ENCODE assay signal across 15 cellular contexts in the genomic region with DNA sequence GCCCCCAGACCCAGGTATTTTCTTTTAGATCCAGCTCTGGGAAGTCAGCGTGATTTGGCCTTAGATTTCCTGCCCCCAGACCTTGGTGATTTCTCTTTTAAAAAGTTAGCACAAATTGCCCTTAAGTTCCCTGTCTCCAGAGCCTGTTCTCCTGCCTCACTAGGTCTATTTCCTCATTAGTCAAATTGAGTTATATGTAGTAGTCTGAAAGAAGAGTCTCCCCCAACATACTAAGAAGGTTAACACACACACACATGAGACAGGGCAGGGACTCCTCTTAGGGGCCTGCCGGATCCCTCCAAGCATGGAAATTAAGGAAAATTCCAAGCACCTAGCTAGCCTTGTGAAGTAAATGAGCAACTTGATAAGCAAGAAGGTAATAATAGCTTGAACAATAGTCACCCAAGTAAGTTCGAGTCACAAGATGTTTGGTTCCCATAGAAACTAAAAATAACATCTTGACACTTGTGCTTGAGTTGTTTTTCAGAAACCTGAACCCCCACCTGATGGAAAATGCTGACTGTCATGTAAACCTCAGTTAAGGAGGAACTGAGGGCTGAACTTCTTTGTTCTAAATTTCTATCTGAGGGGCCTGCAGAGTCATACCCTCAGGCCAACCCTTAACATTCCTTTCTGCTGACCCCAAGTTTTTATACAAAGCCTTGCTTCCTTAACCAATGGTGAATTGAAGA. TPM values are rescaled to one million over a fixed set of nuclear protein-coding genes. Genes with fewer than 3 reads are reported as not detected.
A peak's percentile ranks its signal among the peaks of the same experiment; 100 is the strongest.
DNase-seq lines count a peak whose midpoint lies in the region; ATAC-seq and TF ChIP-seq lines count a peak whose summit lies in the region.
"Had no signal": no experiment of that assay in that cellular context is flagged by ENCODE, and none has a peak within 500 bp of the region (broad histone marks: within the 10 kb centered on the region; RNA-seq: fewer than 3 reads in every experiment).

No MANE protein-coding gene starts in this region.

- peaks cover 5% of the 10 kb centered on the region for H3K4me1 ChIP-seq in NT2/D1 (ENCODE audit: insufficient read depth, insufficient read length)
- H3K4me1 ChIP-seq in thyroid gland = no peaks in the 10 kb centered on the region

- H3K4me1 Mint-ChIP-seq in activated T-cell treated with anti-CD3 and anti-CD28 coated beads, Interleukin-2, amount 50 U/mL, for 4 hours (ENCODE audit: low read depth) = peaks cover 11% of the 10 kb centered on the region
- peaks cover 5% of the 10 kb centered on the region for H3K4me1 Mint-ChIP-seq in endothelial cell (ENCODE audit: unreplicated experiment)
- H3K4me1 Mint-ChIP-seq: activated naive CD8-positive, alpha-beta T cell treated with anti-CD3 and anti-CD28 coated beads, Interleukin-2, amount 10 ng/mL, durations not matched to agents 7 days and 5 days had no signal

- peaks cover 17% of the 10 kb centered on the region for H3K9me3 Mint-ChIP-seq in activated T-cell treated with anti-CD3 and anti-CD28 coated beads, Interleukin-2, amount 50 U/mL, for 4 hours
- no peaks in the 10 kb centered on the region for H3K9me3 Mint-ChIP-seq in endothelial cell (ENCODE audit: unreplicated experiment)

- H3K9me3 ChIP-seq in NT2/D1 (ENCODE audit: insufficient read depth, low read length) (peaks cover 11% of the 10 kb centered on the region), thyroid gland (no peaks in the 10 kb centered on the region)

- H3K27me3 ChIP-seq in NT2/D1 (ENCODE audit: insufficient read depth, insufficient read length) (no peaks in the 10 kb centered on the region), thyroid gland (no peaks in the 10 kb centered on the region)

- H3K27me3 Mint-ChIP-seq in activated T-cell treated with anti-CD3 and anti-CD28 coated beads, Interleukin-2, amount 50 U/mL, for 4 hours (ENCODE audit: low read depth) = no peaks in the 10 kb centered on the region
- peaks cover 4% of the 10 kb centered on the region for H3K27me3 Mint-ChIP-seq in endothelial cell (ENCODE audit: unreplicated experiment)
- H3K27me3 Mint-ChIP-seq: activated naive CD8-positive, alpha-beta T cell treated with anti-CD3 and anti-CD28 coated beads, Interleukin-2, amount 10 ng/mL, durations not matched to agents 7 days and 5 days had no signal

- no peak for DNase-seq in activated T-cell treated with anti-CD3 and anti-CD28 coated beads, Interleukin-2, amount 50 U/mL, for 4 hours
- no peak for DNase-seq in activated T-cell treated with anti-CD3 and anti-CD28 coated beads, Interleukin-2, amount 50 U/mL, for 1 hour
- DNase-seq in NT2/D1 (ENCODE audit: low read depth, low spot score) = peak; percentile 62
- DNase-seq in endothelial cell (ENCODE audit: low spot score) = no peak
- peak; percentile 87 for DNase-seq in renal cortical epithelial cell (ENCODE audit: low read depth)
- no peak for DNase-seq in central memory CD4-positive, alpha-beta T cell
- no peak for DNase-seq in thyroid gland
- DNase-seq in cerebellum (ENCODE audit: low spot score) = no peak
- DNase-seq: activated CD4-positive, alpha-beta T cell treated with anti-CD3 and anti-CD28 coated beads, Interleukin-2, amount 50 U/mL, for 1 hour; activated naive CD8-positive, alpha-beta T cell treated with anti-CD3 and anti-CD28 coated beads, Interleukin-2, amount 10 ng/mL, durations not matched to agents 7 days and 5 days; DND-41; foreskin melanocyte; KG1; NCI-H2171; OCI-M1 had no signal

- H3K36me3 ChIP-seq in NT2/D1 (ENCODE audit: insufficient read depth, insufficient read length, low read length) = peaks cover 34% of the 10 kb centered on the region
- peaks cover 0 to 6% of the 10 kb centered on the region in 2 donors for H3K36me3 ChIP-seq in thyroid gland

- H3K4me3 ChIP-seq in NT2/D1 (ENCODE audit: insufficient read length, low read depth) (no peak overlapping the region), thyroid gland (replicated peaks in 1 of 3) (no peak overlapping the region)

- ATAC-seq in activated T-cell treated with anti-CD3 and anti-CD28 coated beads, Interleukin-2, amount 50 U/mL, for 4 hours = peak; percentile 45 to 68

- no peak for TF ChIP-seq POLR2A in thyroid gland (IDR thresholded peaks at IDR 0.05)

- no peak overlapping the region for H3K27ac ChIP-seq in thyroid gland

- H3K36me3 Mint-ChIP-seq in activated T-cell treated with anti-CD3 and anti-CD28 coated beads, Interleukin-2, amount 50 U/mL, for 4 hours (ENCODE audit: insufficient read depth) = peaks cover 37% of the 10 kb centered on the region
- peaks cover 35% of the 10 kb centered on the region for H3K36me3 Mint-ChIP-seq in endothelial cell (ENCODE audit: low read depth, unreplicated experiment)

- intact Hi-C loops in thyroid gland (cut with DNase I) = no loop called here

- H3K4me3 Mint-ChIP-seq in activated T-cell treated with anti-CD3 and anti-CD28 coated beads, Interleukin-2, amount 50 U/mL, for 4 hours = no peak overlapping the region
- peak overlapping the region; percentile 16 for H3K4me3 Mint-ChIP-seq in endothelial cell (ENCODE audit: unreplicated experiment)
- H3K4me3 Mint-ChIP-seq: activated naive CD8-positive, alpha-beta T cell treated with anti-CD3 and anti-CD28 coated beads, Interleukin-2, amount 10 ng/mL, durations not matched to agents 7 days and 5 days had no signal

- H3K9ac ChIP-seq in NT2/D1 (ENCODE audit: insufficient read length, low read depth) = no peak overlapping the region

- WGBS in thyroid gland, 2 donors = 65 to 73% methylated on average over 3 of the region's 3 CpGs

- TF ChIP-seq CTCF in endothelial cell (IDR thresholded peaks at IDR 0.05; ENCODE audit: unreplicated experiment) (no peak), thyroid gland (IDR thresholded peaks at IDR 0.05) (no peak)

- H3K27ac Mint-ChIP-seq in endothelial cell (ENCODE audit: unreplicated experiment) = no peak overlapping the region
- H3K27ac Mint-ChIP-seq: activated naive CD8-positive, alpha-beta T cell treated with anti-CD3 and anti-CD28 coated beads, Interleukin-2, amount 10 ng/mL, durations not matched to agents 7 days and 5 days had no signal

RNA-seq across cellular contexts. Expression of gene CAND1, which starts 51.6 kb away (rescaled TPM):
- 100 to 1,000 TPM; 203 to 223 (median 223) TPM for total RNA-seq in activated T-cell treated with anti-CD3 and anti-CD28 coated beads, Interleukin-2, amount 50 U/mL, for 4 hours
- total RNA-seq in endothelial cell (ENCODE audit: unreplicated experiment) = 206 TPM
- 113 and 180 TPM in 2 replicates for total RNA-seq in renal cortical epithelial cell
- total RNA-seq in thyroid gland = 100 to 1,000 TPM in 2 of 4 donors, 10 to 100 TPM in 2; 88.5 to 127 (median 98.9) TPM
- total RNA-seq in cerebellum = 215 TPM

Comparison
In these comparisons a context has a peak if more than half of its experiments do, and no peak if none do; other contexts are left out.
1. DNase-seq: peak in NT2/D1 (single experiment) and renal cortical epithelial cell (single experiment); none in activated T-cell treated with anti-CD3 and anti-CD28 coated beads, Interleukin-2, amount 50 U/mL, for 4 hours (single experiment), activated T-cell treated with anti-CD3 and anti-CD28 coated beads, Interleukin-2, amount 50 U/mL, for 1 hour (single experiment), endothelial cell (single experiment), central memory CD4-positive, alpha-beta T cell (single experiment), thyroid gland (0 of 2) and cerebellum (single experiment).